14 cellular contexts compared by ENCODE assay signal in genomic region chr6:149627672-149628071, GRCh38.
"Had no signal": no experiment of that assay in that cellular context is flagged by ENCODE, and none has a peak within 500 bp of the region (broad histone marks: within the 10 kb centered on the region; RNA-seq: fewer than 3 reads in every experiment).

No MANE protein-coding gene starts in this region.

- H3K4me1 ChIP-seq: esophagus muscularis mucosa, left lung, suprapubic skin had no signal

- FAIRE-seq: colon had no signal

- H3K27me3 ChIP-seq: cardiac muscle cell, esophagus muscularis mucosa, hepatocyte, left lung, suprapubic skin had no signal

- H3K27ac ChIP-seq: cardiac muscle cell, esophagus muscularis mucosa, hepatocyte, left lung, suprapubic skin had no signal

- H3K9me3 ChIP-seq: esophagus muscularis mucosa, left lung, suprapubic skin had no signal

- H3K27ac Mint-ChIP-seq: activated CD4-positive, alpha-beta memory T cell treated with anti-CD3 and anti-CD28 coated beads, Interleukin-2, amount 10 ng/mL, durations not matched to agents 7 days and 5 days; type B pancreatic cell had no signal

- H3K27me3 Mint-ChIP-seq: activated CD4-positive, alpha-beta memory T cell treated with anti-CD3 and anti-CD28 coated beads, Interleukin-2, amount 10 ng/mL, durations not matched to agents 7 days and 5 days; naive B cell; type B pancreatic cell had no signal

- H3K4me3 Mint-ChIP-seq: activated CD4-positive, alpha-beta memory T cell treated with anti-CD3 and anti-CD28 coated beads, Interleukin-2, amount 10 ng/mL, durations not matched to agents 7 days and 5 days; type B pancreatic cell had no signal

- H3K9me3 Mint-ChIP-seq: activated CD4-positive, alpha-beta memory T cell treated with anti-CD3 and anti-CD28 coated beads, Interleukin-2, amount 10 ng/mL, durations not matched to agents 7 days and 5 days; naive B cell; type B pancreatic cell had no signal

- DNase-seq: activated CD4-positive, alpha-beta memory T cell treated with anti-CD3 and anti-CD28 coated beads, Interleukin-2, amount 10 ng/mL, durations not matched to agents 7 days and 5 days; activated CD4-positive, CD25-positive, alpha-beta regulatory T cell treated with anti-CD3 and anti-CD28 coated beads, Interleukin-2, amount 50 U/mL, for 72 hours; activated naive CD4-positive, alpha-beta T cell; islet precursor cell; left lung; naive B cell; stimulated activated CD4-positive, alpha-beta T cell treated with anti-CD3 and anti-CD28 coated beads, Interleukin-12 subunit alpha, Interleukin-12 subunit beta, amount 100 ng/mL, for 4 hours; stimulated activated CD4-positive, alpha-beta T cell treated with anti-CD3 and anti-CD28 coated beads, Interleukin-2, amount 100 ng/mL, for 24 hours had no signal

- H3K4me3 ChIP-seq: cardiac muscle cell, esophagus muscularis mucosa, hepatocyte, left lung, suprapubic skin had no signal

- ATAC-seq: left lung had no signal
